8 cellular contexts compared by ENCODE assay signal in the genomic region with DNA sequence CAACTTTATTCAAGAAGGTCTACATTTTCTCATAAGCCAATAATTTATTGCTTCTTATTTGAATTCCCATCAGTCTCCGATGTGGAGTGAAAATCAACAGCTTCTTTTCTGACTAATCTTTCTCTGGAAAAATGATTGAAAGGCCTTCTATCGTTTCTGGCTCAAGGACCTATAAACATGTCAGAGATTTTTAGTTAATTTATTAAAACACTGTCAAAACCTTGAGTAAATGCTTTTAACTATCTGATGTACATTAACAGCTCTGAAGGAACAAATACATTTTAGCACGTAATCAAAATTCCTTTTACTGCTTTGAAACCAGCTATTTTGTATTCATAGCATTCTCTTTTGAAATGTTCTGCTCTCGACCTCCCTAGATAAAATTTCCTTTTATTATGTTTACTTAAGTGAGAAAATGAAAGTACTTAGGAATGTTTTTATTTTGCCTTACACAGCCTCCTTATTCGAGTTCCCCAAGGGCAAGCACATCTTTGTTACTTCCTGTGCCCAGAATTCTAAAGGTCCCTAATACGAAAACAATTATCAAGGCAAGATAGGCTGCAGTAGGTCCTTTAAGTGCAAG. TPM values are rescaled to one million over a fixed set of nuclear protein-coding genes. Genes with fewer than 3 reads are reported as not detected.
DNase-seq lines count a peak whose midpoint lies in the region; ATAC-seq and TF ChIP-seq lines count a peak whose summit lies in the region.

No MANE protein-coding gene starts in this region.

- H3K36me3 ChIP-seq in A673 (ENCODE audit: insufficient read depth, low read length, poor library complexity, severe bottlenecking) (no peaks in the 10 kb centered on the region), ascending aorta (no peaks in the 10 kb centered on the region)
- no peaks in the 10 kb centered on the region for H3K36me3 ChIP-seq in naive thymus-derived CD4-positive, alpha-beta T cell (ENCODE audit: control insufficient read depth in 2 of 3, insufficient read depth in 3 of 3, low read length in 3 of 3)

- POLR2A ChIA-PET in A673 (lab: Charles Lee; ENCODE audit: low non-redundant PET) = no interaction called here
- POLR2A ChIA-PET in naive thymus-derived CD4-positive, alpha-beta T cell (lab: Charles Lee) = no interaction called here
- POLR2A ChIA-PET in naive thymus-derived CD8-positive, alpha-beta T cell (lab: Charles Lee) = no interaction called here

- peaks cover 36% of the 10 kb centered on the region for H3K4me1 ChIP-seq in A673 (ENCODE audit: insufficient read depth, low read length, poor library complexity, severe bottlenecking)
- H3K4me1 ChIP-seq in ascending aorta = peaks cover 3 to 28% of the 10 kb centered on the region in 2 donors
- peaks cover 10 to 17% of the 10 kb centered on the region in 2 donors for H3K4me1 ChIP-seq in naive thymus-derived CD4-positive, alpha-beta T cell (ENCODE audit: control insufficient read depth in 2 of 2, insufficient read depth in 2 of 2, low read length in 2 of 2)

- H3K27ac Mint-ChIP-seq in HFFc6 = peak overlapping the region; percentile 92
- H3K27ac Mint-ChIP-seq in naive thymus-derived CD4-positive, alpha-beta T cell = peak overlapping the region in 5 of 9 donors; percentile 17 to 93 (median 40)
- H3K27ac Mint-ChIP-seq in naive thymus-derived CD8-positive, alpha-beta T cell = peak overlapping the region in 3 of 10 donors; percentile 57 to 91 (median 65)

- no TSS peak for BruUV-seq in A673 (replicated peaks; lab: Mats Ljungman, UMichigan)

- peaks cover 54% of the 10 kb centered on the region for H3K4me1 Mint-ChIP-seq in HFFc6 (ENCODE audit: low read depth)
- H3K4me1 Mint-ChIP-seq in naive thymus-derived CD4-positive, alpha-beta T cell = peaks cover 9 to 59% (median 44%) of the 10 kb centered on the region in 7 donors
- peaks cover 9 to 38% (median 25%) of the 10 kb centered on the region in 4 donors for H3K4me1 Mint-ChIP-seq in naive thymus-derived CD8-positive, alpha-beta T cell

- intact Hi-C loops in A673 (cut with micrococcal nuclease; ENCODE audit: unreplicated experiment) (loop anchor here (2.0 to 5.0 kb wide), 2 partner anchors 92 to 96 kb away; partner anchors contain the start of gene EIF2S3), ascending aorta (cut with DNase I) (no loop called here)
- intact Hi-C loops in naive thymus-derived CD4-positive, alpha-beta T cell (cut with micrococcal nuclease) = loop anchor here in 1 of 2 donors (5.0 kb wide), 1 partner anchor 364 kb away; the partner anchor contains the start of gene SAT1

- H3K9me3 Mint-ChIP-seq in HFFc6 = no peaks in the 10 kb centered on the region
- H3K9me3 Mint-ChIP-seq in naive thymus-derived CD4-positive, alpha-beta T cell = peaks cover 0 to 1% (median 0%) of the 10 kb centered on the region in 11 donors
- no peaks in the 10 kb centered on the region for H3K9me3 Mint-ChIP-seq in naive thymus-derived CD8-positive, alpha-beta T cell

- peaks cover 3% of the 10 kb centered on the region; the same call in 1 of the 2 replicates for H3K27me3 Mint-ChIP-seq in HFFc6 (ENCODE audit: insufficient read depth)
- no peaks in the 10 kb centered on the region for H3K27me3 Mint-ChIP-seq in naive thymus-derived CD4-positive, alpha-beta T cell
- no peaks in the 10 kb centered on the region for H3K27me3 Mint-ChIP-seq in naive thymus-derived CD8-positive, alpha-beta T cell

- peak; percentile 34 for DNase-seq in A673 (ENCODE audit: low spot score)
- DNase-seq in HFFc6 = no peak
- no peak for DNase-seq in ascending aorta (ENCODE audit: low spot score in 2 of 2)
- DNase-seq in naive thymus-derived CD4-positive, alpha-beta T cell = no peak
- DNase-seq in NCI-H1694 treated with DMSO at 0.1 percent for 48 hours (lab: John Stamatoyannopoulos, UW) = no peak
- no peak for DNase-seq in naive thymus-derived CD8-positive, alpha-beta T cell
- no peak for DNase-seq in putamen (ENCODE audit: low spot score)
- no peak for DNase-seq in GOT3 (lab: John Stamatoyannopoulos, UW)

- ATAC-seq in naive thymus-derived CD4-positive, alpha-beta T cell = no peak
- no peak for ATAC-seq in naive thymus-derived CD8-positive, alpha-beta T cell

- peak overlapping the region; percentile 0 for H3K4me3 ChIP-seq in A673 (ENCODE audit: low read depth, low read length, poor library complexity, severe bottlenecking)
- peak overlapping the region; percentile 18 to 33 for H3K4me3 ChIP-seq in ascending aorta
- no peak overlapping the region for H3K4me3 ChIP-seq in naive thymus-derived CD4-positive, alpha-beta T cell (ENCODE audit: low read length)

- H3K4me3 Mint-ChIP-seq in HFFc6 = peak overlapping the region; percentile 80
- H3K4me3 Mint-ChIP-seq in naive thymus-derived CD4-positive, alpha-beta T cell = peak overlapping the region in 5 of 10 donors; percentile 16 to 75 (median 44)
- H3K4me3 Mint-ChIP-seq in naive thymus-derived CD8-positive, alpha-beta T cell = peak overlapping the region in 2 of 10 donors; percentile 34 to 39

- H3K27ac ChIP-seq in A673 (ENCODE audit: low read depth, low read length, poor library complexity, severe bottlenecking) = peak overlapping the region; percentile 52
- H3K27ac ChIP-seq in ascending aorta = peak overlapping the region; percentile 99 to 100
- no peak overlapping the region for H3K27ac ChIP-seq in naive thymus-derived CD4-positive, alpha-beta T cell (ENCODE audit: low read depth, low read length)

- no peaks in the 10 kb centered on the region for H3K9me3 ChIP-seq in A673 (ENCODE audit: low read depth, low read length, poor library complexity, severe bottlenecking)
- H3K9me3 ChIP-seq in ascending aorta = no peaks in the 10 kb centered on the region
- H3K9me3 ChIP-seq in naive thymus-derived CD4-positive, alpha-beta T cell (ENCODE audit: control insufficient read depth in 2 of 3, low read length in 3 of 3) = no peaks in the 10 kb centered on the region

- H3K36me3 Mint-ChIP-seq in HFFc6 (ENCODE audit: low read depth) = peaks cover 8% of the 10 kb centered on the region
- H3K36me3 Mint-ChIP-seq in naive thymus-derived CD4-positive, alpha-beta T cell = peaks cover 0 to 6% (median 0%) of the 10 kb centered on the region in 5 donors
- peaks cover 0 to 5% (median 0%) of the 10 kb centered on the region in 3 donors for H3K36me3 Mint-ChIP-seq in naive thymus-derived CD8-positive, alpha-beta T cell

- TF ChIP-seq CTCF in A673 (conservative IDR thresholded peaks at IDR 0.05; ENCODE audit: low read depth, low read length) = no peak
- no peak for TF ChIP-seq CTCF in HFFc6 (IDR thresholded peaks at IDR 0.05)
- TF ChIP-seq CTCF in ascending aorta (IDR thresholded peaks at IDR 0.05) = no peak

- H3K27me3 ChIP-seq in A673 (replicated peaks; ENCODE audit: insufficient read depth, low read depth, low read length, poor library complexity) (no peaks in the 10 kb centered on the region), ascending aorta (no peaks in the 10 kb centered on the region)
- no peaks in the 10 kb centered on the region for H3K27me3 ChIP-seq in naive thymus-derived CD4-positive, alpha-beta T cell (ENCODE audit: control insufficient read depth in 2 of 2, insufficient read depth in 2 of 2, low read length in 2 of 2)

- CTCF ChIA-PET in A673 (lab: Charles Lee) = no interaction called here
- CTCF ChIA-PET in naive thymus-derived CD4-positive, alpha-beta T cell (lab: Charles Lee) = no interaction called here

RNA-seq across cellular contexts. Expression of gene ZFX, which starts 3.2 kb away (rescaled TPM):
- 63.9 and 64.6 TPM in 2 replicates for total RNA-seq in A673 (2021)
- 10 to 100 TPM; 28.1 to 34.0 (median 32.9) TPM for total RNA-seq in HFFc6 (2021; fragmentation: NEBNext Ultra II Directional; extraction: Animal tissue kit (Norgen Biotek cat#: 25700))
- total RNA-seq in ascending aorta = 23.4 TPM
- 10 to 100 TPM; 52.7 to 68.2 (median 63.3) TPM for total RNA-seq in naive thymus-derived CD4-positive, alpha-beta T cell
- 10 to 100 TPM; 38.1 to 40.0 TPM for polyA plus RNA-seq in naive thymus-derived CD4-positive, alpha-beta T cell
- total RNA-seq in naive thymus-derived CD8-positive, alpha-beta T cell = 10 to 100 TPM; 71.1 to 75.1 TPM
- polyA plus RNA-seq in naive thymus-derived CD8-positive, alpha-beta T cell = 10 to 100 TPM; 30.3 to 32.4 (median 30.4) TPM
